8 cellular contexts compared by ENCODE assay signal in genomic region chr2:45610281-45611019, GRCh38. TPM values are rescaled to one million over a fixed set of nuclear protein-coding genes. Genes with fewer than 3 reads are reported as not detected.
A peak's percentile ranks its signal among the peaks of the same experiment; 100 is the strongest.
DNase-seq lines count a peak whose midpoint lies in the region; ATAC-seq and TF ChIP-seq lines count a peak whose summit lies in the region.

No MANE protein-coding gene starts in this region.

- TF ChIP-seq CTCF in DOHH2 (IDR thresholded peaks at IDR 0.05; ENCODE audit: low read depth, low read length, poor library complexity, severe bottlenecking) (peak; percentile 43), GM23338 (conservative IDR thresholded peaks at IDR 0.05; ENCODE audit: low read depth in 2 of 2) (peak; percentile 40 to 59), KMS-11 (conservative IDR thresholded peaks at IDR 0.05; ENCODE audit: low read depth, low read length) (no peak), RWPE1 (conservative IDR thresholded peaks at IDR 0.05; ENCODE audit: low read depth) (peak; percentile 63), gastroesophageal sphincter (IDR thresholded peaks at IDR 0.05) (peak in 1 of 4 experiments; percentile 51), thyroid gland (IDR thresholded peaks at IDR 0.05) (peak in 2 of 6 experiments; percentile 28 to 36)

- TF ChIP-seq POLR2A in gastroesophageal sphincter (IDR thresholded peaks at IDR 0.05) (no peak), thyroid gland (IDR thresholded peaks at IDR 0.05) (no peak)

- H3K23ac ChIP-seq in neuronal stem cell (ENCODE audit: low read depth, low read length, poor library complexity), result no peak overlapping the region

- CTCF ChIA-PET in RWPE1 (lab: Yijun Ruan, JAX), result interaction anchor here (0.7 to 1.1 kb wide), 2 partner anchors 13 to 629 kb away, joined by 3 read pairs; no protein-coding TSS in a partner anchor

- H3K27me3 ChIP-seq in DOHH2 (ENCODE audit: control insufficient read depth, low read length), result no peaks in the 10 kb centered on the region
- H3K27me3 ChIP-seq in GM23338 (ENCODE audit: insufficient read depth), result no peaks in the 10 kb centered on the region
- H3K27me3 ChIP-seq in KMS-11 (ENCODE audit: insufficient read depth, low read depth), result no peaks in the 10 kb centered on the region
- no peaks in the 10 kb centered on the region for H3K27me3 ChIP-seq in gastroesophageal sphincter
- no peaks in the 10 kb centered on the region for H3K27me3 ChIP-seq in neuronal stem cell (ENCODE audit: control insufficient read depth in 3 of 3, insufficient read depth in 3 of 3, low read depth in 1 of 3, low read length in 3 of 3)
- no peaks in the 10 kb centered on the region for H3K27me3 ChIP-seq in thyroid gland

- POLR2A ChIA-PET in RWPE1 (lab: Yijun Ruan, JAX; ENCODE audit: low non-redundant PET), result interaction anchor here (0.7 kb wide), 2 partner anchors 43 to 600 kb away, joined by 3 to 4 read pairs; no protein-coding TSS in a partner anchor

- H3K4ac ChIP-seq in neuronal stem cell (ENCODE audit: low read length), result no peak overlapping the region

- H3K79me2 ChIP-seq in DOHH2 (ENCODE audit: control insufficient read depth, low read length) (peaks cover 32% of the 10 kb centered on the region), GM23338 (replicated peaks; ENCODE audit: insufficient read depth) (peaks cover 45% of the 10 kb centered on the region), KMS-11 (ENCODE audit: insufficient read depth, low read depth) (peaks cover 44% of the 10 kb centered on the region)

- WGBS in gastroesophageal sphincter (ENCODE audit: low coverage in 1 of 2), 2 donors, result 2% methylated on average over 10 to 11 of the region's 23 CpGs
- no CpG with 5 or more reads among the region's 23 CpGs for WGBS in neuronal stem cell (ENCODE audit: extremely low coverage in 2 of 2, insufficient read length in 2 of 2, insufficient replicate concordance in 1 of 2), 2 donors
- WGBS in thyroid gland, 2 donors, result 0% methylated on average over 23 of the region's 23 CpGs

- H3K9me2 ChIP-seq in DOHH2 (replicated peaks; ENCODE audit: control insufficient read depth, low read length) (no peaks in the 10 kb centered on the region), GM23338 (ENCODE audit: insufficient read depth) (no peaks in the 10 kb centered on the region)

- no peak overlapping the region for H2BK5ac ChIP-seq in neuronal stem cell (ENCODE audit: low read length)

- no peaks in the 10 kb centered on the region for H3K9me3 ChIP-seq in DOHH2 (ENCODE audit: control insufficient read depth, insufficient read depth, low read length)
- no peaks in the 10 kb centered on the region for H3K9me3 ChIP-seq in gastroesophageal sphincter
- no peaks in the 10 kb centered on the region for H3K9me3 ChIP-seq in neuronal stem cell (replicated peaks in 1 of 2; ENCODE audit: control insufficient read depth in 2 of 2, insufficient read depth in 1 of 2, low read depth in 1 of 2, low read length in 2 of 2)
- H3K9me3 ChIP-seq in thyroid gland, result no peaks in the 10 kb centered on the region

- H2BK12ac ChIP-seq in neuronal stem cell (ENCODE audit: low read length), result no peak overlapping the region

- H2AFZ ChIP-seq in GM23338 (peak overlapping the region; percentile 40; the same call in 1 of the 2 replicates), KMS-11 (ENCODE audit: low read depth) (peak overlapping the region; percentile 83), neuronal stem cell (ENCODE audit: low read length) (peak overlapping the region; percentile 87)

- H4K91ac ChIP-seq in neuronal stem cell (ENCODE audit: low read depth, low read length, poor library complexity), result no peak overlapping the region

- no peak overlapping the region for H2BK15ac ChIP-seq in neuronal stem cell (ENCODE audit: low read length)

- H3K36me3 ChIP-seq in DOHH2 (ENCODE audit: control insufficient read depth, low read length) (no peaks in the 10 kb centered on the region), GM23338 (ENCODE audit: insufficient read depth) (no peaks in the 10 kb centered on the region), KMS-11 (ENCODE audit: insufficient read depth) (no peaks in the 10 kb centered on the region), gastroesophageal sphincter (no peaks in the 10 kb centered on the region), neuronal stem cell (replicated peaks in 1 of 2; ENCODE audit: control insufficient read depth in 2 of 2, insufficient read depth in 2 of 2, low read length in 2 of 2) (no peaks in the 10 kb centered on the region), thyroid gland (no peaks in the 10 kb centered on the region)

- intact Hi-C loops in thyroid gland (cut with DNase I), result no loop called here

- no peaks in the 10 kb centered on the region for H3K9me3 Mint-ChIP-seq in GM23338

- no peaks in the 10 kb centered on the region for H3K36me3 Mint-ChIP-seq in GM23338 (ENCODE audit: low read depth)

- H3K4me1 Mint-ChIP-seq in GM23338, result peaks cover 40% of the 10 kb centered on the region

- no peak overlapping the region for H3K18ac ChIP-seq in neuronal stem cell (ENCODE audit: low read length)

- H3K4me3 Mint-ChIP-seq in GM23338, result peak overlapping the region; percentile 99

- peak; percentile 76 for ATAC-seq in GM23338
- ATAC-seq in gastroesophageal sphincter, result peak; percentile 55

- H4K20me1 ChIP-seq in DOHH2 (ENCODE audit: control insufficient read depth, insufficient read depth, low read depth, low read length), result no peaks in the 10 kb centered on the region
- no peaks in the 10 kb centered on the region for H4K20me1 ChIP-seq in GM23338 (replicated peaks; ENCODE audit: insufficient read depth)
- no peaks in the 10 kb centered on the region for H4K20me1 ChIP-seq in KMS-11 (ENCODE audit: insufficient read depth)

- H3K27me3 Mint-ChIP-seq in GM23338 (ENCODE audit: insufficient read depth, low read depth, poor library complexity), result peaks cover 9% of the 10 kb centered on the region

- H3K27ac Mint-ChIP-seq in GM23338, result peak overlapping the region; percentile 99

- peaks cover 7% of the 10 kb centered on the region for H3F3A ChIP-seq in DOHH2 (ENCODE audit: control insufficient read depth, insufficient read depth)
- H3F3A ChIP-seq in GM23338 (replicated peaks; ENCODE audit: low read depth), result no peaks in the 10 kb centered on the region

- H3K4me2 ChIP-seq in DOHH2 (ENCODE audit: low read length) (peak overlapping the region; percentile 94), GM23338 (peak overlapping the region; percentile 72), KMS-11 (peak overlapping the region; percentile 59), neuronal stem cell (ENCODE audit: insufficient read depth, low read length, poor library complexity, severe bottlenecking) (peak overlapping the region; percentile 42)

- H3K9ac ChIP-seq in KMS-11, result peak overlapping the region; percentile 95
- no peak overlapping the region for H3K9ac ChIP-seq in neuronal stem cell (ENCODE audit: low read depth, low read length, poor library complexity)

- H3K79me1 ChIP-seq in neuronal stem cell (ENCODE audit: low read depth, low read length), result no peaks in the 10 kb centered on the region

- H3K4me3 ChIP-seq in DOHH2 (ENCODE audit: low read length) (peak overlapping the region; percentile 94), GM23338 (peak overlapping the region; percentile 69), KMS-11 (IDR thresholded peaks at IDR 0.05; ENCODE audit: insufficient read depth, low read depth, low read length) (peak overlapping the region; percentile 95), gastroesophageal sphincter (peak overlapping the region; percentile 69 to 96), neuronal stem cell (ENCODE audit: low read length in 2 of 2) (peak overlapping the region; percentile 74 to 86), thyroid gland (replicated peaks in 1 of 3) (peak overlapping the region; percentile 32 to 55 (median 37))

- peak; percentile 89 for DNase-seq in GM23338 (ENCODE audit: low spot score)
- DNase-seq in RWPE1 (ENCODE audit: low spot score), result peak; percentile 44
- DNase-seq in activated gamma-delta T cell treated with Interleukin-2 at 50 U/mL for 16 hours, result peak; percentile 12
- peak; percentile 46 for DNase-seq in neuronal stem cell (ENCODE audit: low spot score)
- DNase-seq in thyroid gland, result peak; percentile 52 to 53

- no peak overlapping the region for H3K14ac ChIP-seq in neuronal stem cell (ENCODE audit: low read length)

- no peak overlapping the region for H2BK120ac ChIP-seq in neuronal stem cell (ENCODE audit: low read depth, low read length)

- no peak for TF ChIP-seq EP300 in gastroesophageal sphincter (IDR thresholded peaks at IDR 0.05)

- H4K8ac ChIP-seq in neuronal stem cell (ENCODE audit: low read depth, low read length), result no peak overlapping the region

- H2AK5ac ChIP-seq in neuronal stem cell (ENCODE audit: low read depth, low read length), result no peak overlapping the region

- peaks cover 24% of the 10 kb centered on the region for H3K4me1 ChIP-seq in DOHH2 (ENCODE audit: control insufficient read depth, low read length)
- H3K4me1 ChIP-seq in GM23338 (ENCODE audit: insufficient read depth), result no peaks in the 10 kb centered on the region
- peaks cover 16% of the 10 kb centered on the region for H3K4me1 ChIP-seq in KMS-11 (ENCODE audit: low read depth, poor library complexity, severe bottlenecking)
- H3K4me1 ChIP-seq in gastroesophageal sphincter, result peaks cover 5 to 54% (median 18%) of the 10 kb centered on the region in 3 donors
- peaks cover 0 to 3% of the 10 kb centered on the region in 2 donors for H3K4me1 ChIP-seq in neuronal stem cell (ENCODE audit: control insufficient read depth in 2 of 2, insufficient read depth in 1 of 2, low read depth in 1 of 2, low read length in 2 of 2)
- peaks cover 22 to 47% of the 10 kb centered on the region in 2 donors for H3K4me1 ChIP-seq in thyroid gland

- peak overlapping the region; percentile 67 for H3K27ac ChIP-seq in DOHH2 (ENCODE audit: low read depth, low read length)
- peak overlapping the region; percentile 94 for H3K27ac ChIP-seq in GM23338 (ENCODE audit: low read depth)
- H3K27ac ChIP-seq in KMS-11, result peak overlapping the region; percentile 94
- H3K27ac ChIP-seq in RWPE1, result peak overlapping the region; percentile 90
- H3K27ac ChIP-seq in gastroesophageal sphincter, result peak overlapping the region; percentile 87 to 97 (median 90)
- peak overlapping the region; percentile 39 for H3K27ac ChIP-seq in neuronal stem cell (replicated peaks; ENCODE audit: low read length)
- peak overlapping the region; percentile 65 to 98 (median 83) for H3K27ac ChIP-seq in thyroid gland

TF ChIP-seq in GM23338, 12 proteins besides CTCF, POLR2A, EP300 and RAD21 (continues in another document):
- TF ChIP-seq CREB1 (CRISPR knock-in tag; IDR thresholded peaks at IDR 0.05; ENCODE audit: low read depth), result no peak

RNA-seq across cellular contexts. Expression of gene SRBD1, which starts 0.6 kb away (rescaled TPM):
- 44.3 and 46.3 TPM in 2 replicates for total RNA-seq in GM23338 (2014; rRNA removed; shearing (Covaris generic))
- 27.4 and 29.3 TPM in 2 replicates for polyA plus RNA-seq in GM23338 (2016; fragmentation: Nextera tagmentation; extraction: Ambion mirVana)
- total RNA-seq in gastroesophageal sphincter (10 to 100 TPM in 3 of 4 donors, 1 to 10 TPM in 1; 7.7 to 16.7 (median 12.5) TPM), thyroid gland (10 to 100 TPM; 23.1 to 33.3 (median 27.2) TPM)
- polyA plus RNA-seq in neuronal stem cell (2013, experiment 1 of 2), result 12.1 TPM
- 11.7 TPM for polyA plus RNA-seq in neuronal stem cell (2013, experiment 2 of 2)

RNA-seq across cellular contexts. Expression of gene PRKCE, which starts 41.0 kb away (rescaled TPM):
- 0.94 and 2.7 TPM in 2 replicates for total RNA-seq in GM23338 (2014; rRNA removed; shearing (Covaris generic))
- polyA plus RNA-seq in GM23338 (2016; fragmentation: Nextera tagmentation; extraction: Ambion mirVana), result 0.82 and 1.2 TPM in 2 replicates
- total RNA-seq in gastroesophageal sphincter, result 10 to 100 TPM in 3 of 4 donors, 1 to 10 TPM in 1; 5.9 to 21.2 (median 18.5) TPM
- polyA plus RNA-seq in neuronal stem cell (2013, experiment 1 of 2), result 2.1 TPM
- 1.7 TPM for polyA plus RNA-seq in neuronal stem cell (2013, experiment 2 of 2)
- 10 to 100 TPM in 3 of 4 donors, 1 to 10 TPM in 1; 8.4 to 35.3 (median 15.2) TPM for total RNA-seq in thyroid gland

Comparison
In these comparisons a context has a peak if more than half of its experiments do, and no peak if none do; other contexts are left out.
1. Peak in every context shown above with its lines: DNase-seq, ATAC-seq, H3K4me3 ChIP-seq and H3K27ac ChIP-seq.
2. H3K27ac ChIP-seq: peak in every context shown above with its lines; median percentile 94 in GM23338; 94 in KMS-11; 90 in gastroesophageal sphincter; 90 in RWPE1; 83 in thyroid gland; 67 in DOHH2; 39 in neuronal stem cell.
3. H3K4me2 ChIP-seq: peak in every context shown above with its lines; median percentile 94 in DOHH2; 72 in GM23338; 59 in KMS-11; 42 in neuronal stem cell.
4. H3K4me3 ChIP-seq: peak in every context shown above with its lines; median percentile 95 in KMS-11; 94 in DOHH2; 82 in gastroesophageal sphincter; 80 in neuronal stem cell; 69 in GM23338; 37 in thyroid gland.
5. DNase-seq: peak in every context shown above with its lines; median percentile 89 in GM23338; 52 in thyroid gland; 46 in neuronal stem cell; 44 in RWPE1; 12 in activated gamma-delta T cell treated with Interleukin-2 at 50 U/mL for 16 hours.